ENCODE assay signal across 22 cellular contexts in genomic region chr6:151351146-151351700, GRCh38.
"Had no signal": no experiment of that assay in that cellular context is flagged by ENCODE, and none has a peak within 500 bp of the region (broad histone marks: within the 10 kb centered on the region; RNA-seq: fewer than 3 reads in every experiment).

No MANE protein-coding gene starts in this region.

- DNase-seq: Kasumi-1, MM.1S, NCI-H1092 treated with DMSO at 0.1 percent for 48 hours, NCI-H1436, NCI-H187, NCI-H2029, NCI-H2081 treated with DMSO at 0.1 percent for 48 hours, NCI-H2171, NCI-H345, NCI-H446 treated with DMSO at 0.1 percent for 48 hours, NCI-H524, NCI-H526 treated with DMSO at 0.1 percent for 48 hours, NCI-H774, SHP77 had no signal

- H3K9ac ChIP-seq: KMS-11 had no signal

- H3K9me3 Mint-ChIP-seq: IgD-negative memory B cell had no signal

- ATAC-seq: K562, SK-N-SH treated with all-trans-retinoic acid at 6 μM for 48 hours had no signal

- H3K4me2 ChIP-seq: KMS-11 had no signal

- FAIRE-seq: HTR-8/SVneo, K562, RCC 7860 had no signal

- H3K4me3 Mint-ChIP-seq: IgD-negative memory B cell had no signal

- H3K4me3 ChIP-seq: K562 had no signal

- H3K36me3 Mint-ChIP-seq: IgD-negative memory B cell had no signal

- H3K27ac Mint-ChIP-seq: IgD-negative memory B cell had no signal

- H3K27ac ChIP-seq: HL-60, KMS-11, RWPE1 had no signal

- H3K4me1 Mint-ChIP-seq: IgD-negative memory B cell had no signal

- H3K27me3 Mint-ChIP-seq: IgD-negative memory B cell had no signal
